Comparison of ENCODE assay signal across 1 cellular context in genomic region chr14:69002069-69002468, GRCh38.
TF ChIP-seq lines count a peak whose summit lies in the region.

No MANE protein-coding gene starts in this region.

TF ChIP-seq in H1, 55 proteins besides CTCF, POLR2A, EP300 and RAD21 (continued from another document):
- no peak for TF ChIP-seq CHD7 (IDR thresholded peaks at IDR 0.05; ENCODE audit: insufficient replicate concordance, low read length)
- TF ChIP-seq EZH2 (IDR thresholded peaks at IDR 0.05; ENCODE audit: low read depth, low read length, severe bottlenecking) = no peak
- TF ChIP-seq RBBP5 (IDR thresholded peaks at IDR 0.05; ENCODE audit: borderline replicate concordance, low read depth, low read length) = no peak
- no peak for TF ChIP-seq SIN3A (conservative IDR thresholded peaks at IDR 0.05 in 1 of 2, IDR thresholded peaks at IDR 0.05 in 1 of 2; ENCODE audit: low read depth in 1 of 2, low read length in 2 of 2)
- TF ChIP-seq E2F6 (IDR thresholded peaks at IDR 0.05) = no peak
- no peak for TF ChIP-seq POLR2AphosphoS5 (IDR thresholded peaks at IDR 0.05; ENCODE audit: low read depth, low read length)
- TF ChIP-seq PHF8 (conservative IDR thresholded peaks at IDR 0.05; ENCODE audit: low read depth, low read length) = no peak
- no peak for TF ChIP-seq TEAD4 (IDR thresholded peaks at IDR 0.05; ENCODE audit: low read depth, low read length)
- TF ChIP-seq FOSL1 (IDR thresholded peaks at IDR 0.05; ENCODE audit: insufficient read depth, low read depth, low read length) = no peak
